In the genomic region with DNA sequence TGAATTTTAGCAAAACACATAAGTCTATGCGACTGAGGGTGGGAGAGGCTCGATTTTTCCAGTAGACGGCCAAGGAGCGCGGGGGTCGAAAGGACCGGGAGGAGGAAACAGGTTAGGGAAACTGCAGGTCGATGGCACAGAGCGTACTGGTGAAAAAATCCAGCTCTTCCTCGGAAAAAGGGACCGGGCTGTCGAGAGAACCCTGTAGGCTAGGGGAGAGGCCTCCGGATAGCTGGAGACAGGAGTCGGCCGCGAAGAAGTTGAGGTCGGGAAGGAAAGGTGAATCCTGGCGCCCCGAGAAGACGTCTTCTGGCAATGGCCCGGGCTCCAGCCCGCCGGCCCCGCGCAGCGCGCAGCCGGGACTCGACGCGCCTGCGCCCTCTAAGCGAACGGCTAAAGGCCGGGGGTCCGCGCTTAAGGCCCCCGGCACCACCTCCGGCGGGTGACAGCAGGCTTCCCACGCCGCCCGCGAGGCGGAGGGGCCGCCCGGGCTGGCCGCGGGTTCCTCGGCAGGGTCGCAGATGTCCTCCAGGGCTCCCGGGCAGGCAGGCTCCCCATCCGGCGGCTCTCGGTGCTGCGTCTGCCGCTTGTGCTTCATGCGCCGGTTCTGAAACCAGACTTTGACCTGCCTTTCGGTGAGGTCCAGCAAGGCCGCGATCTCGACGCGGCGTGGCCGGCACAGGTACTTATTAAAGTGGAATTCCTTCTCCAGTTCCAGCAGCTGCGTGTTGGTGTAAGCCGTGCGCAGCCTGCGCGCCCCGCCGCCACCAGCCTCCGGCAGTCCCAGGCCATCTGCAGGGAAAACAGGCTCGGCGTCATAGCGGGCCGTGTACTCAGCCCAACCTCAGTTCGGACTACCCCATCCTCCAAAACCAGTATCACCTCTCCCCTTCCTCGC, we compare ENCODE assay signal across 8 cellular contexts. TPM values are rescaled to one million over a fixed set of nuclear protein-coding genes. Genes with fewer than 3 reads are reported as not detected.
DNase-seq lines count a peak whose midpoint lies in the region; ATAC-seq and TF ChIP-seq lines count a peak whose summit lies in the region.

No MANE protein-coding gene starts in this region.

- H3K9me3 Mint-ChIP-seq in activated CD8-positive, alpha-beta T cell treated with anti-CD3 and anti-CD28 coated beads for 36 hours, result no peaks in the 10 kb centered on the region
- H3K9me3 Mint-ChIP-seq in endothelial cell (ENCODE audit: unreplicated experiment), result no peaks in the 10 kb centered on the region

- POLR2A ChIA-PET in activated CD8-positive, alpha-beta T cell treated with anti-CD3 and anti-CD28 coated beads for 36 hours (lab: Charles Lee), result interaction anchor here (0.6 to 1.9 kb wide), 6 partner anchors 9 to 155 kb away, joined by 3 to 6 read pairs (median 4); no protein-coding TSS in a partner anchor

- intact Hi-C loops in activated CD8-positive, alpha-beta T cell treated with anti-CD3 and anti-CD28 coated beads for 36 hours (cut with micrococcal nuclease), result loop anchor here (5.0 kb wide), 1 partner anchor 41 kb away; no protein-coding TSS in a partner anchor

- TF ChIP-seq CTCF in activated CD8-positive, alpha-beta T cell treated with anti-CD3 and anti-CD28 coated beads for 36 hours (IDR thresholded peaks at IDR 0.05), result peak; percentile 45
- peak; percentile 28 for TF ChIP-seq CTCF in endothelial cell (IDR thresholded peaks at IDR 0.05; ENCODE audit: unreplicated experiment)
- peak; percentile 46 for TF ChIP-seq CTCF in thoracic aorta (IDR thresholded peaks at IDR 0.05)

- peak; percentile 85 for DNase-seq in NK-92 treated with Interleukin-12 subunit alpha and Interleukin-12 subunit beta, amount 100 ng/mL, for 24 hours (lab: John Stamatoyannopoulos, UW)
- DNase-seq in NK-92 (lab: John Stamatoyannopoulos, UW; ENCODE audit: unreplicated experiment) (no peak), KG1 (lab: John Stamatoyannopoulos, UW) (peak; percentile 30), endothelial cell (ENCODE audit: low spot score) (peak; percentile 61), thoracic aorta (ENCODE audit: low spot score) (no peak), hypothalamus (lab: John Stamatoyannopoulos, UW) (no peak)
- DNase-seq in activated CD8-positive, alpha-beta T cell treated with anti-CD3 and anti-CD28 coated beads for 36 hours, result peak; percentile 76

- H3K9ac ChIP-seq in mucosa of rectum (ENCODE audit: low read depth in 1 of 2, low read length in 2 of 2), result peak overlapping the region; percentile 69 to 79

- CTCF ChIA-PET in activated CD8-positive, alpha-beta T cell treated with anti-CD3 and anti-CD28 coated beads for 36 hours (lab: Charles Lee), result interaction anchor here (0.7 to 1.3 kb wide), 3 partner anchors 50 to 192 kb away, joined by 3 to 6 read pairs (median 4); a partner anchor contains a TSS

- H3K27me3 ChIP-seq in mucosa of rectum (ENCODE audit: control insufficient read depth in 2 of 2, insufficient read depth in 2 of 2, low read length in 2 of 2), result peaks cover 0 to 3% of the 10 kb centered on the region in 2 donors
- no peaks in the 10 kb centered on the region for H3K27me3 ChIP-seq in thoracic aorta (replicated peaks; ENCODE audit: insufficient read depth)

- H3K9me3 ChIP-seq in mucosa of rectum (ENCODE audit: control insufficient read depth in 2 of 2, low read length in 2 of 2) (no peaks in the 10 kb centered on the region), thoracic aorta (no peaks in the 10 kb centered on the region)

- peak overlapping the region; percentile 85 for H3K4me3 Mint-ChIP-seq in activated CD8-positive, alpha-beta T cell treated with anti-CD3 and anti-CD28 coated beads for 36 hours
- peak overlapping the region; percentile 91 for H3K4me3 Mint-ChIP-seq in endothelial cell (ENCODE audit: unreplicated experiment)

- H3K36me3 Mint-ChIP-seq in activated CD8-positive, alpha-beta T cell treated with anti-CD3 and anti-CD28 coated beads for 36 hours (ENCODE audit: low read depth), result peaks cover 9% of the 10 kb centered on the region
- H3K36me3 Mint-ChIP-seq in endothelial cell (ENCODE audit: low read depth, unreplicated experiment), result peaks cover 10% of the 10 kb centered on the region

- H3K27ac Mint-ChIP-seq in activated CD8-positive, alpha-beta T cell treated with anti-CD3 and anti-CD28 coated beads for 36 hours, result peak overlapping the region; percentile 97
- peak overlapping the region; percentile 22 for H3K27ac Mint-ChIP-seq in endothelial cell (ENCODE audit: unreplicated experiment)

- no peaks in the 10 kb centered on the region for H3K36me3 ChIP-seq in mucosa of rectum (ENCODE audit: control insufficient read depth in 2 of 2, insufficient read depth in 2 of 2, low read length in 2 of 2)
- H3K36me3 ChIP-seq in thoracic aorta, result no peaks in the 10 kb centered on the region

- H3K4me1 ChIP-seq in mucosa of rectum (ENCODE audit: control insufficient read depth in 2 of 2, insufficient read depth in 2 of 2, low read length in 2 of 2) (peaks cover 15 to 18% of the 10 kb centered on the region in 2 donors), thoracic aorta (ENCODE audit: control insufficient read depth in 1 of 2, low read depth in 2 of 2) (peaks cover 24 to 38% of the 10 kb centered on the region in 2 donors)

- peak; percentile 63 for ATAC-seq in activated CD8-positive, alpha-beta T cell treated with anti-CD3 and anti-CD28 coated beads for 36 hours
- ATAC-seq in thoracic aorta (ENCODE audit: insufficient number of reproducible peaks, low FRiP score, low read depth), result no peak

- H3K27me3 Mint-ChIP-seq in activated CD8-positive, alpha-beta T cell treated with anti-CD3 and anti-CD28 coated beads for 36 hours, result peaks cover 1% of the 10 kb centered on the region
- peaks cover 21% of the 10 kb centered on the region for H3K27me3 Mint-ChIP-seq in endothelial cell (ENCODE audit: unreplicated experiment)

- H3K4me3 ChIP-seq in mucosa of rectum (ENCODE audit: low read length in 2 of 2), result peak overlapping the region; percentile 63 to 80
- H3K4me3 ChIP-seq in thoracic aorta, result peak overlapping the region; percentile 88

- peak overlapping the region; percentile 66 to 87 for H3K27ac ChIP-seq in mucosa of rectum (ENCODE audit: low read depth in 2 of 2, low read length in 2 of 2)
- peak overlapping the region; percentile 93 to 95 for H3K27ac ChIP-seq in thoracic aorta

- peaks cover 32% of the 10 kb centered on the region for H3K4me1 Mint-ChIP-seq in activated CD8-positive, alpha-beta T cell treated with anti-CD3 and anti-CD28 coated beads for 36 hours (ENCODE audit: low read depth)
- H3K4me1 Mint-ChIP-seq in endothelial cell (ENCODE audit: unreplicated experiment), result peaks cover 49% of the 10 kb centered on the region

RNA-seq across cellular contexts. Expression of a gene that starts 1.7 kb away (rescaled TPM):
- total RNA-seq in activated CD8-positive, alpha-beta T cell treated with anti-CD3 and anti-CD28 coated beads for 36 hours, result 10 to 100 TPM; 12.6 to 13.0 TPM
- total RNA-seq in endothelial cell (ENCODE audit: unreplicated experiment), result 5.6 TPM
- 10 to 100 TPM; 53.3 to 73.0 TPM for total RNA-seq in thoracic aorta

RNA-seq across cellular contexts. Expression of a gene that starts 12.4 kb away (rescaled TPM):
- total RNA-seq in activated CD8-positive, alpha-beta T cell treated with anti-CD3 and anti-CD28 coated beads for 36 hours, result not detected
- total RNA-seq in endothelial cell (ENCODE audit: unreplicated experiment) (not detected), thoracic aorta (not detected)

RNA-seq across cellular contexts. Expression of a gene that starts 34.9 kb away (rescaled TPM):
- total RNA-seq in activated CD8-positive, alpha-beta T cell treated with anti-CD3 and anti-CD28 coated beads for 36 hours, result 1 to 10 TPM; 1.7 to 2.0 TPM
- total RNA-seq in endothelial cell (ENCODE audit: unreplicated experiment) (6.5 TPM), thoracic aorta (10 to 100 TPM in 1 of 2 donors, 1 to 10 TPM in 1; 6.2 to 11.5 TPM)

RNA-seq across cellular contexts. Expression of a gene that starts 46.8 kb away (rescaled TPM):
- 1 to 10 TPM; 1.4 to 2.0 TPM for total RNA-seq in activated CD8-positive, alpha-beta T cell treated with anti-CD3 and anti-CD28 coated beads for 36 hours
- total RNA-seq in endothelial cell (ENCODE audit: unreplicated experiment), result 17.7 TPM
- 10 to 100 TPM; 26.8 to 33.3 TPM for total RNA-seq in thoracic aorta

RNA-seq across cellular contexts. Expression of a gene that starts 50.4 kb away (rescaled TPM):
- not detected for total RNA-seq in activated CD8-positive, alpha-beta T cell treated with anti-CD3 and anti-CD28 coated beads for 36 hours
- 0.59 TPM for total RNA-seq in endothelial cell (ENCODE audit: unreplicated experiment)
- total RNA-seq in thoracic aorta, result 1 to 10 TPM in 1 of 2 donors, under 1 TPM in 1; 0.56 to 3.8 TPM

Comparison
In these comparisons a context has a peak if more than half of its experiments do, and no peak if none do; other contexts are left out.
1. DNase-seq: peak in NK-92 treated with Interleukin-12 subunit alpha and Interleukin-12 subunit beta, amount 100 ng/mL, for 24 hours (single experiment), KG1 (single experiment), activated CD8-positive, alpha-beta T cell treated with anti-CD3 and anti-CD28 coated beads for 36 hours (single experiment) and endothelial cell (single experiment); none in NK-92 (single experiment), thoracic aorta (single experiment) and hypothalamus (0 of 51).
2. Peak in every context shown above with its lines, with median percentiles within 50 percentile points of each other: CTCF ChIP-seq.